ENCODE assay signal across 8 cellular contexts in the genomic region with DNA sequence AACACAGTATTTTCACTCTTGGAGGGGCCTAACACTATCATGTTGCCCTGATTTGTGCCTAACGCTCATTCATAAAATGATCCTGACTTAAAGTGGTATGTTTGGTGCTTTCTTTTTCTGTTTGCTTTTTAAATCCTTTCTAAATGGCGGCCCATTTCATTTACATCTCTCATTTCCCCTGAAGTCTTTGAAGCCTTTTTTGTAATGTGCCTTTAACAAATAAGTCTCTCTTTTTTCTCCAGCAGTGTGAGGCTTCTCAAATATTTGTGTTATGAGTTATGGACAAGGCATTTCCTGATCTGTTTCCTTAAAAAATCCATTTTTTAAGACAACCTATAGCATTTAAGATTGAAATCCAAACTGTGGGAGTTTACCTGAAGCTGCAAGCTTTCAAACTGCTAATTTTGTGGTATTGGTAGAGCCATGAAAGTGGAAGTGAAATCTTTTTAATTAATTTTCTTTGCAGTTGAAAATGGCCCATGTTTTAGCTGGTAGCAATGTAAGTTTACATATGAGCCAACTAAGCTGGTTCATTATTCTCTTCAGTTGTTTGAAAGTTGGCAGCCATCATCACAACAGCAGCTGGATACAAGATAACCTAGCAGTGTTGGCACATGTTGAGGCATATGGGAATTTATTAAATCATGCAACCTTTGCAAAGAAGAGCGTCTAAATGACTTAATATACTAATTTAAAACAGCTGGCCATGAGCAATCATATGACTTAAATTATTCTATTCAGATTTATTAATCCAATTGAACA.
DNase-seq lines count a peak whose midpoint lies in the region; ATAC-seq, FAIRE-seq and TF ChIP-seq lines count a peak whose summit lies in the region.

No MANE protein-coding gene starts in this region.

- DNase-seq in DMS53 (lab: John Stamatoyannopoulos, UW) (peak; percentile 91), bronchial epithelial cell (ENCODE audit: low read depth) (peak; percentile 80), NCI-H2227 (lab: John Stamatoyannopoulos, UW; ENCODE audit: unreplicated experiment) (no peak), midbrain (lab: John Stamatoyannopoulos, UW) (no peak)
- DNase-seq in activated CD8-positive, alpha-beta memory T cell treated with anti-CD3 and anti-CD28 coated beads for 24 hours, result no peak
- DNase-seq in NK-92 treated with Interleukin-12 subunit alpha and Interleukin-12 subunit beta, amount 100 ng/mL, for 24 hours (lab: John Stamatoyannopoulos, UW), result no peak

- no peaks in the 10 kb centered on the region for H3K27me3 ChIP-seq in bronchial epithelial cell (ENCODE audit: control insufficient read depth, insufficient read depth, low read length)

- ATAC-seq in GM21526 (IDR thresholded peaks at IDR 0.05; ENCODE audit: low FRiP score, unreplicated experiment) (peak; percentile 82), HG03575 (IDR thresholded peaks at IDR 0.05; ENCODE audit: extremely low read depth, insufficient number of reproducible peaks, low FRiP score, unreplicated experiment) (peak; percentile 66)

- no peak for TF ChIP-seq CTCF in bronchial epithelial cell (IDR thresholded peaks at IDR 0.05; ENCODE audit: insufficient read depth, low read length, severe bottlenecking)

- H3K36me3 ChIP-seq in bronchial epithelial cell (ENCODE audit: control insufficient read depth, insufficient read depth, low read length), result no peaks in the 10 kb centered on the region

- FAIRE-seq in bronchial epithelial cell (lab: Jason Lieb, UNC), result no peak

- H3K4me3 ChIP-seq in bronchial epithelial cell (ENCODE audit: low read depth, low read length), result no peak overlapping the region

Comparison
In these comparisons a context has a peak if more than half of its experiments do, and no peak if none do; other contexts are left out.
1. DNase-seq: peak in DMS53 (single experiment) and bronchial epithelial cell (single experiment); none in activated CD8-positive, alpha-beta memory T cell treated with anti-CD3 and anti-CD28 coated beads for 24 hours (single experiment), NK-92 treated with Interleukin-12 subunit alpha and Interleukin-12 subunit beta, amount 100 ng/mL, for 24 hours (single experiment), NCI-H2227 (single experiment) and midbrain (single experiment).